ENCODE assay signal across 17 cellular contexts in the genomic region with DNA sequence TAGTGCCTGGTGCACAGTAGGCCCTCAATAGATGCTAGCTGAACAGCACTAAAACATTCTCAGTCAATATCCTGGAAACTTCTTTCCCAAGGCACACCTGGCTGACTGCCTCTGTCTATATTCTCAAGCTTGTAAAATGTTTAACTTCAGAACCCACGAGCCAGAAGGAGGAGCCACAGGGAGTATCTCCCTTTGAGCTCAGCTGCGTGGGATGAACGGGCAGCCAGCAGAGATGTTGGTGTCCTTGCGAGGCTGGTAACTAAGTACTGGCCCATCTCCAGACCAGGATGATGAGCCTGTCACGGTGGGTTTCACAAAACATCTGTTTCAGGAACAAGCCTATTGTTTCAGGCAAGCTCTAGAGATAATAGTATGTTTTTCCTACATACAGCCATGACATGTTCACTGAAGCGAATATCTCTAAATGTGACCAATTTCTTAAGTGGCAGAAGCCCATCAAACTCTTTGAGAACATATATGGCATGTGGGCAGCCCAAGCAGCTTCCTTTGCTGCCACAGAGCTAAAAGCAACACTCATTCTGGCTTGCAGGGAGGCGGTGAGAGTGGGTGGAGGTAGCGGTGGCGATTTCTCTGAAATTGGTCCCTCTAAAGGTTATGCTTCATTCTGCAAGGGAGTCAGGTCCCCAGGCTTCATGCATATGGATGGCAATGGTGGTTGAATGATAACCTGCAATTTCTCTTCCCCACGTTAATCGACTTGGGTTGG.
A peak's percentile ranks its signal among the peaks of the same experiment; 100 is the strongest.
DNase-seq lines count a peak whose midpoint lies in the region; ATAC-seq, FAIRE-seq and TF ChIP-seq lines count a peak whose summit lies in the region.
"Had no signal": no experiment of that assay in that cellular context is flagged by ENCODE, and none has a peak within 500 bp of the region (broad histone marks: within the 10 kb centered on the region; RNA-seq: fewer than 3 reads in every experiment).

No MANE protein-coding gene starts in this region.

- CTCF ChIA-PET in activated CD8-positive, alpha-beta memory T cell treated with anti-CD3 and anti-CD28 coated beads, Interleukin-2, amount 10 ng/mL, durations not matched to agents 7 days and 5 days (lab: Charles Lee), result interaction anchor here (1.2 to 1.6 kb wide), 2 partner anchors 140 to 153 kb away, joined by 5 read pairs; no protein-coding TSS in a partner anchor
- CTCF ChIA-PET in H1 (lab: Charles Lee; ENCODE audit: partially characterized antibody), result interaction anchor here (0.6 to 2.2 kb wide), 12 partner anchors 9 to 665 kb away, joined by 3 to 10 read pairs (median 3); no protein-coding TSS in a partner anchor

- peaks cover 57% of the 10 kb centered on the region for H3K4me1 Mint-ChIP-seq in activated CD8-positive, alpha-beta memory T cell treated with anti-CD3 and anti-CD28 coated beads, Interleukin-2, amount 10 ng/mL, durations not matched to agents 7 days and 5 days

- TF ChIP-seq CTCF in H1 (IDR thresholded peaks at IDR 0.05; ENCODE audit: control extremely low read depth in 1 of 3, insufficient read depth in 1 of 3, low read depth in 1 of 3, low read length in 3 of 3) (no peak), transverse colon (IDR thresholded peaks at IDR 0.05) (no peak)

- intact Hi-C loops in transverse colon (cut with DNase I; ENCODE audit: low total_unique reads), result no loop called here

- H4K5ac ChIP-seq in H1 (ENCODE audit: insufficient read length, low read depth, low read length), result no peak overlapping the region

- no peak overlapping the region for H3K18ac ChIP-seq in H1 (ENCODE audit: extremely low read depth, low read length)

- H4K20me1 ChIP-seq in H1 (replicated peaks in 1 of 2; ENCODE audit: control insufficient read depth in 1 of 2, insufficient read depth in 2 of 2, low read length in 2 of 2), result no peaks in the 10 kb centered on the region

- H4K91ac ChIP-seq in H1 (replicated peaks; ENCODE audit: insufficient read length, low read length), result no peak overlapping the region

- peak overlapping the region; percentile 63 for H3K27ac Mint-ChIP-seq in activated CD8-positive, alpha-beta memory T cell treated with anti-CD3 and anti-CD28 coated beads, Interleukin-2, amount 10 ng/mL, durations not matched to agents 7 days and 5 days
- H3K27ac Mint-ChIP-seq: activated T-helper 1 cell treated with anti-CD3 and anti-CD28 coated beads, Interleukin-12 subunit alpha, Interleukin-12 subunit beta, Interleukin-2, Interleukin-4 antibody, amounts not matched to agents 30 ng/mL and 10 ng/mL and 1 ng/mL, durations not matched to agents 14 hours and 24 hours and 36 hours had no signal

- no peak overlapping the region for H3K4me2 ChIP-seq in H1 (ENCODE audit: insufficient read depth in 1 of 2, low read depth in 2 of 2, low read length in 2 of 2)

- no peaks in the 10 kb centered on the region for H3K79me2 ChIP-seq in H1 (ENCODE audit: control insufficient read depth in 1 of 2, insufficient read depth in 2 of 2, low read length in 2 of 2)

- H3K23me2 ChIP-seq in H1 (ENCODE audit: low read depth, low read length), result no peaks in the 10 kb centered on the region

- H3K36me3 ChIP-seq in SJCRH30 (no peaks in the 10 kb centered on the region), H1 (ENCODE audit: control insufficient read depth in 2 of 4, insufficient read depth in 4 of 4, low read length in 3 of 4) (no peaks in the 10 kb centered on the region), transverse colon (no peaks in the 10 kb centered on the region)
- H3K36me3 ChIP-seq: ascending aorta, right atrium auricular region, SJSA1 had no signal

- peak; percentile 86 for DNase-seq in activated CD8-positive, alpha-beta memory T cell treated with anti-CD3 and anti-CD28 coated beads, Interleukin-2, amount 10 ng/mL, durations not matched to agents 7 days and 5 days
- DNase-seq in activated CD8-positive, alpha-beta memory T cell treated with anti-CD3 and anti-CD28 coated beads, Interleukin-2, amount 50 U/mL, for 4 hours, result no peak
- DNase-seq in SJCRH30 (peak; percentile 20 to 53), H1 (ENCODE audit: low read depth in 1 of 2, low spot score in 2 of 2) (no peak), midbrain (lab: John Stamatoyannopoulos, UW) (no peak), NCI-H1048 (lab: John Stamatoyannopoulos, UW) (no peak), transverse colon (no peak)
- peak; percentile 27 for DNase-seq in stimulated activated CD8-positive, alpha-beta memory T cell treated with anti-CD3 and anti-CD28 coated beads, Interleukin-2, amount 100 ng/mL, for 48 hours (ENCODE audit: low read depth in 2 of 2)
- DNase-seq: left ventricle myocardium superior, NCI-H1092 treated with DMSO at 0.1 percent for 48 hours, NCI-H2227 treated with DMSO at 0.1 percent for 48 hours had no signal

- 89% methylated on average over 11 of the region's 11 CpGs; no CpG with 5 or more reads in 1 of the 2 experiments for WGBS in H1 (ENCODE audit: extremely low coverage in 1 of 2, insufficient coverage in 1 of 2, insufficient read length in 1 of 2, insufficient replicate concordance in 2 of 2, low coverage in 1 of 2, low lambda C conversion rate in 2 of 2, missing lambda C conversion rate in 1 of 2), 2 experiments
- 67 to 74% methylated on average over 1 to 11 of the region's 11 CpGs for WGBS in transverse colon (ENCODE audit: low coverage in 1 of 2), 2 donors

- no peak overlapping the region for H3K9ac ChIP-seq in H1 (replicated peaks in 1 of 4; ENCODE audit: extremely low read depth in 1 of 4, low read depth in 3 of 4, low read length in 3 of 4)

- H2BK15ac ChIP-seq in H1 (ENCODE audit: low read length), result no peak overlapping the region; the same call in 1 of the 2 replicates

- in situ Hi-C loops in transverse colon (cut with MboI; ENCODE audit: low pct_ligation_motif_present in 1 of 4, low pct_unique_long_range_greater_than_20kb in 1 of 4, low sequenced_read_pairs in 3 of 4), result no loop called here

- no peaks in the 10 kb centered on the region for H3K27me3 Mint-ChIP-seq in activated CD8-positive, alpha-beta memory T cell treated with anti-CD3 and anti-CD28 coated beads, Interleukin-2, amount 10 ng/mL, durations not matched to agents 7 days and 5 days
- H3K27me3 Mint-ChIP-seq: naive thymus-derived CD4-positive, alpha-beta T cell had no signal

- no peak overlapping the region for H3K4me3 ChIP-seq in SJCRH30
- H3K4me3 ChIP-seq in H1 (ENCODE audit: extremely low read depth in 1 of 4, insufficient read depth in 2 of 4, low read depth in 3 of 4, low read length in 4 of 4), result no peak overlapping the region
- no peak overlapping the region for H3K4me3 ChIP-seq in transverse colon
- H3K4me3 ChIP-seq: ascending aorta, right atrium auricular region, SJSA1 had no signal

- 0 out of 2 replicates have a peak overlapping the region, but pooled peaks have one; percentile 21 for H2BK20ac ChIP-seq in H1 (ENCODE audit: low read length)

- H3K9me3 ChIP-seq in SJCRH30 (replicated peaks), result no peaks in the 10 kb centered on the region
- no peaks in the 10 kb centered on the region for H3K9me3 ChIP-seq in H1 (ENCODE audit: insufficient read depth in 2 of 2, low read depth in 1 of 2, low read length in 1 of 2)
- no peaks in the 10 kb centered on the region for H3K9me3 ChIP-seq in transverse colon
- H3K9me3 ChIP-seq: ascending aorta, right atrium auricular region, SJSA1 had no signal

- no peak overlapping the region for H3K14ac ChIP-seq in H1 (ENCODE audit: insufficient read length)

- no peak for FAIRE-seq in H1 (lab: Jason Lieb, UNC)
- FAIRE-seq: D721Med had no signal

- H3K27ac ChIP-seq in SJCRH30, result peak overlapping the region; percentile 29; the same call in 1 of the 2 replicates
- no peak overlapping the region for H3K27ac ChIP-seq in H1 (ENCODE audit: low read depth, low read length)
- no peak overlapping the region for H3K27ac ChIP-seq in transverse colon
- H3K27ac ChIP-seq: ascending aorta, SJSA1 had no signal

- no peak for TF ChIP-seq EP300 in H1 (IDR thresholded peaks at IDR 0.05; ENCODE audit: borderline replicate concordance in 1 of 2, low read depth in 2 of 2, low read length in 2 of 2)
- no peak for TF ChIP-seq EP300 in transverse colon (IDR thresholded peaks at IDR 0.05; ENCODE audit: low read depth)

- H2BK120ac ChIP-seq in H1 (replicated peaks; ENCODE audit: low read depth, low read length), result no peak overlapping the region

- no peak overlapping the region for H3K4ac ChIP-seq in H1 (replicated peaks; ENCODE audit: insufficient read length, low read depth, low read length)

- no peaks in the 10 kb centered on the region; the same call in 1 of the 2 replicates for H3K79me1 ChIP-seq in H1 (ENCODE audit: low read depth, low read length)

- peak; percentile 81 for ATAC-seq in activated CD8-positive, alpha-beta memory T cell treated with anti-CD3 and anti-CD28 coated beads, Interleukin-2, amount 10 ng/mL, durations not matched to agents 7 days and 5 days
- ATAC-seq: naive thymus-derived CD4-positive, alpha-beta T cell had no signal

- no peaks in the 10 kb centered on the region for H3K36me3 Mint-ChIP-seq in activated CD8-positive, alpha-beta memory T cell treated with anti-CD3 and anti-CD28 coated beads, Interleukin-2, amount 10 ng/mL, durations not matched to agents 7 days and 5 days
- H3K36me3 Mint-ChIP-seq: naive thymus-derived CD4-positive, alpha-beta T cell had no signal

- POLR2A ChIA-PET in H1 (lab: Charles Lee; ENCODE audit: partially characterized antibody), result no interaction called here

- H2BK5ac ChIP-seq in H1 (ENCODE audit: low read depth, low read length), result 0 out of 2 replicates have a peak overlapping the region, but pooled peaks have one; percentile 61

- no peak overlapping the region for H3K56ac ChIP-seq in H1 (replicated peaks; ENCODE audit: insufficient read length, low read depth, low read length)

- no peak for TF ChIP-seq RAD21 in H1 (IDR thresholded peaks at IDR 0.05 in 1 of 2, conservative IDR thresholded peaks at IDR 0.05 in 1 of 2; ENCODE audit: low read depth in 2 of 2, low read length in 2 of 2)

- no peak overlapping the region for H2BK12ac ChIP-seq in H1 (ENCODE audit: low read depth, low read length)

- no peak for TF ChIP-seq POLR2A in H1 (IDR thresholded peaks at IDR 0.05; ENCODE audit: control extremely low read depth in 1 of 2, low read depth in 2 of 2, low read length in 2 of 2)
- TF ChIP-seq POLR2A in transverse colon (IDR thresholded peaks at IDR 0.05), result no peak

- H2AK5ac ChIP-seq in H1 (ENCODE audit: low read depth, low read length), result no peak overlapping the region

- H3K4me1 ChIP-seq in SJCRH30 (peaks cover 42% of the 10 kb centered on the region), H1 (replicated peaks in 1 of 4; ENCODE audit: control insufficient read depth in 3 of 4, insufficient read depth in 4 of 4, low read length in 3 of 4) (peaks cover 5 to 19% (median 15%) of the 10 kb centered on the region in 4 experiments; a peak in 5 of 7 replicates), transverse colon (peaks cover 0 to 26% (median 3%) of the 10 kb centered on the region in 4 donors)
- H3K4me1 ChIP-seq: ascending aorta had no signal

- H3K27me3 ChIP-seq in SJCRH30, result no peaks in the 10 kb centered on the region
- no peaks in the 10 kb centered on the region; a peak in 1 of 7 replicates for H3K27me3 ChIP-seq in H1 (replicated peaks in 1 of 4; ENCODE audit: control insufficient read depth in 3 of 4, extremely low read depth in 1 of 4, insufficient read depth in 3 of 4, low read length in 3 of 4)
- H3K27me3 ChIP-seq in transverse colon, result no peaks in the 10 kb centered on the region
- H3K27me3 ChIP-seq: ascending aorta, right atrium auricular region, SJSA1 had no signal

- no peak overlapping the region for H4K8ac ChIP-seq in H1 (ENCODE audit: extremely low read depth, insufficient read depth, low read length)

- no peak overlapping the region for H3K4me3 Mint-ChIP-seq in activated CD8-positive, alpha-beta memory T cell treated with anti-CD3 and anti-CD28 coated beads, Interleukin-2, amount 10 ng/mL, durations not matched to agents 7 days and 5 days
- H3K4me3 Mint-ChIP-seq: activated T-helper 1 cell treated with anti-CD3 and anti-CD28 coated beads, Interleukin-12 subunit alpha, Interleukin-12 subunit beta, Interleukin-2, Interleukin-4 antibody, amounts not matched to agents 30 ng/mL and 10 ng/mL and 1 ng/mL, durations not matched to agents 14 hours and 24 hours and 36 hours; naive thymus-derived CD4-positive, alpha-beta T cell had no signal

- H2AFZ ChIP-seq in H1 (ENCODE audit: low read length), result no peak overlapping the region

- no peak overlapping the region for H3K23ac ChIP-seq in H1 (ENCODE audit: insufficient read length)

- no peaks in the 10 kb centered on the region for H3K9me3 Mint-ChIP-seq in activated CD8-positive, alpha-beta memory T cell treated with anti-CD3 and anti-CD28 coated beads, Interleukin-2, amount 10 ng/mL, durations not matched to agents 7 days and 5 days (ENCODE audit: low read depth)
- H3K9me3 Mint-ChIP-seq: activated T-helper 1 cell treated with anti-CD3 and anti-CD28 coated beads, Interleukin-12 subunit alpha, Interleukin-12 subunit beta, Interleukin-2, Interleukin-4 antibody, amounts not matched to agents 30 ng/mL and 10 ng/mL and 1 ng/mL, durations not matched to agents 14 hours and 24 hours and 36 hours had no signal

Comparison
In these comparisons a context has a peak if more than half of its experiments do, and no peak if none do; other contexts are left out.
1. DNase-seq: peak in activated CD8-positive, alpha-beta memory T cell treated with anti-CD3 and anti-CD28 coated beads, Interleukin-2, amount 10 ng/mL, durations not matched to agents 7 days and 5 days (single experiment), SJCRH30 (2 of 2) and stimulated activated CD8-positive, alpha-beta memory T cell treated with anti-CD3 and anti-CD28 coated beads, Interleukin-2, amount 100 ng/mL, for 48 hours (2 of 2); none in activated CD8-positive, alpha-beta memory T cell treated with anti-CD3 and anti-CD28 coated beads, Interleukin-2, amount 50 U/mL, for 4 hours (single experiment), H1 (0 of 2), midbrain (single experiment), NCI-H1048 (single experiment) and transverse colon (single experiment).